ENCODE assay signal across 8 cellular contexts in the genomic region with DNA sequence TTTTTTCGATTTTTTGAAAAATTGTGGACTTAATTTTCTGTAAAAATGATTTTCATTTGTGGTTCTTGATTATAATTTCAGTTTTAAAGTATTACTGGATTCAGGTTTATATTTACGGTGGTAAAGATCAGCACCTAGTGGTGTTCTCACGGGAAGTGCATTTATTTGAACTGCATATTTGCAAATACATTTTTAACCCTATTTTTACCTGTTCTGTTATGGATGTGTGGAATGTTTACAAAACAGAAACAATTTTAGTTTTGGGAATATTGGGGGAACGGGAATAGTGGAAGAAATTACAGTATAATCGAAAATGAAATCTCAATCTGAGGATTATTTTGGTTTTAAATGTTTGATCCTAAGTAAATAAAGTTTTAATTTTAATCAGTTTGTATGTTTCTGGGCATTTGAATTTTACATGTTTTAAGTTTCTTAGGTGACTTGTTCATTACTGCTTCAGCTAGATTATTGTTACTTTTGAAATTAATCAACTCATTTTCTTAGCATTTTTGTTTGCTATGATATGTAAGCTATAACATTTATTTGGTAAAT. TPM values are rescaled to one million over a fixed set of nuclear protein-coding genes. Genes with fewer than 3 reads are reported as not detected.
A peak's percentile ranks its signal among the peaks of the same experiment; 100 is the strongest.
DNase-seq lines count a peak whose midpoint lies in the region; ATAC-seq and TF ChIP-seq lines count a peak whose summit lies in the region.

No MANE protein-coding gene starts in this region.

- CTCF ChIA-PET in Caco-2 (lab: Charles Lee) = interaction anchor here (1.2 to 1.9 kb wide), 9 partner anchors 19 to 199 kb away, joined by 3 to 18 read pairs (median 7); no protein-coding TSS in a partner anchor

- H3K4me1 ChIP-seq in Caco-2 (peaks cover 11% of the 10 kb centered on the region), iPS DF 6.9 (ENCODE audit: control insufficient read depth, insufficient read depth, low read length) (no peaks in the 10 kb centered on the region)

- POLR2A ChIA-PET in Caco-2 (lab: Charles Lee) = interaction anchor here (0.5 to 1.9 kb wide), 14 partner anchors 11 to 405 kb away, joined by 3 to 50 read pairs (median 4); a partner anchor contains a TSS

- no CpG with 5 or more reads among the region's 5 CpGs for WGBS in iPS DF 6.9 (ENCODE audit: insufficient coverage, insufficient read length)

- DNase-seq in Caco-2 = no peak
- peak; percentile 45 for DNase-seq in Jurkat, Clone E6-1 (ENCODE audit: low read depth, low spot score)
- no peak for DNase-seq in activated naive CD4-positive, alpha-beta T cell treated with anti-CD3 and anti-CD28 coated beads, Interleukin-2, amount 50 U/mL, for 72 hours (ENCODE audit: low spot score in 2 of 2)
- no peak for DNase-seq in iPS DF 6.9 (ENCODE audit: low read depth, low spot score)
- DNase-seq in stimulated activated effector memory CD8-positive, alpha-beta T cell treated with anti-CD3 and anti-CD28 coated beads, Interleukin-12 subunit alpha, Interleukin-12 subunit beta, amount 100 ng/mL, for 72 hours (ENCODE audit: low spot score in 2 of 2) = no peak
- no peak for DNase-seq in stimulated activated CD4-positive, alpha-beta T cell treated with anti-CD3 and anti-CD28 coated beads, Interleukin-2, amount 100 ng/mL, for 24 hours
- DNase-seq in cerebellum (ENCODE audit: low spot score) = no peak

- H3K27ac Mint-ChIP-seq in Caco-2 (ENCODE audit: unreplicated experiment) = peak overlapping the region; percentile 69
- peak overlapping the region; percentile 97 to 100 for H3K27ac Mint-ChIP-seq in activated naive CD4-positive, alpha-beta T cell treated with anti-CD3 and anti-CD28 coated beads, Interleukin-2, amount 50 U/mL, for 72 hours
- peak overlapping the region; percentile 94 for H3K27ac Mint-ChIP-seq in stimulated activated effector memory CD8-positive, alpha-beta T cell treated with anti-CD3 and anti-CD28 coated beads, Interleukin-12 subunit alpha, Interleukin-12 subunit beta, amount 100 ng/mL, for 72 hours

- H3K9me3 ChIP-seq in Caco-2 (peaks cover 10% of the 10 kb centered on the region; the same call in 1 of the 2 replicates), iPS DF 6.9 (ENCODE audit: control insufficient read depth, insufficient read depth, low read length) (no peaks in the 10 kb centered on the region)

- no peaks in the 10 kb centered on the region for H3K27me3 ChIP-seq in Caco-2 (replicated peaks; ENCODE audit: control insufficient read depth, insufficient read depth, low read length)
- no peaks in the 10 kb centered on the region for H3K27me3 ChIP-seq in iPS DF 6.9 (ENCODE audit: control insufficient read depth, insufficient read depth, low read length)

- intact Hi-C loops in Caco-2 (cut with micrococcal nuclease; ENCODE audit: unreplicated experiment) = loop anchor here (2.0 to 5.0 kb wide), 4 partner anchors 51 to 146 kb away; no protein-coding TSS in a partner anchor

- peaks cover 25% of the 10 kb centered on the region for H3K36me3 Mint-ChIP-seq in Caco-2 (ENCODE audit: insufficient read depth, unreplicated experiment)
- H3K36me3 Mint-ChIP-seq in activated naive CD4-positive, alpha-beta T cell treated with anti-CD3 and anti-CD28 coated beads, Interleukin-2, amount 50 U/mL, for 72 hours = peaks cover 24 to 42% of the 10 kb centered on the region in 2 donors
- H3K36me3 Mint-ChIP-seq in stimulated activated effector memory CD8-positive, alpha-beta T cell treated with anti-CD3 and anti-CD28 coated beads, Interleukin-12 subunit alpha, Interleukin-12 subunit beta, amount 100 ng/mL, for 72 hours = peaks cover 47% of the 10 kb centered on the region

- no peak overlapping the region for H3K27ac ChIP-seq in iPS DF 6.9 (ENCODE audit: low read length)

- H3K27me3 Mint-ChIP-seq in Caco-2 (ENCODE audit: insufficient read depth, unreplicated experiment) = no peaks in the 10 kb centered on the region

- H3K4me3 Mint-ChIP-seq in Caco-2 (ENCODE audit: unreplicated experiment) = peak overlapping the region; percentile 73
- H3K4me3 Mint-ChIP-seq in stimulated activated effector memory CD8-positive, alpha-beta T cell treated with anti-CD3 and anti-CD28 coated beads, Interleukin-12 subunit alpha, Interleukin-12 subunit beta, amount 100 ng/mL, for 72 hours = peak overlapping the region; percentile 76

- H3K4me3 ChIP-seq in Caco-2 (ENCODE audit: low read depth, low read length) = peak overlapping the region; percentile 76
- H3K4me3 ChIP-seq in Jurkat, Clone E6-1 (ENCODE audit: low read length) = peak overlapping the region; percentile 52
- peak overlapping the region; percentile 82; the same call in 1 of the 2 replicates for H3K4me3 ChIP-seq in iPS DF 6.9 (ENCODE audit: low read length)

- no peaks in the 10 kb centered on the region for H3K36me3 ChIP-seq in Caco-2 (ENCODE audit: control insufficient read depth, insufficient read depth, low read length)
- H3K36me3 ChIP-seq in iPS DF 6.9 (ENCODE audit: control insufficient read depth, insufficient read depth, low read length) = no peaks in the 10 kb centered on the region

- H3K9me3 Mint-ChIP-seq in Caco-2 (ENCODE audit: unreplicated experiment) = peaks cover 15% of the 10 kb centered on the region
- peaks cover 4 to 5% of the 10 kb centered on the region in 2 donors for H3K9me3 Mint-ChIP-seq in activated naive CD4-positive, alpha-beta T cell treated with anti-CD3 and anti-CD28 coated beads, Interleukin-2, amount 50 U/mL, for 72 hours
- H3K9me3 Mint-ChIP-seq in stimulated activated effector memory CD8-positive, alpha-beta T cell treated with anti-CD3 and anti-CD28 coated beads, Interleukin-12 subunit alpha, Interleukin-12 subunit beta, amount 100 ng/mL, for 72 hours = no peaks in the 10 kb centered on the region

- ATAC-seq in activated naive CD4-positive, alpha-beta T cell treated with anti-CD3 and anti-CD28 coated beads, Interleukin-2, amount 50 U/mL, for 72 hours = no peak
- no peak for ATAC-seq in stimulated activated effector memory CD8-positive, alpha-beta T cell treated with anti-CD3 and anti-CD28 coated beads, Interleukin-12 subunit alpha, Interleukin-12 subunit beta, amount 100 ng/mL, for 72 hours
- no peak for ATAC-seq in HG03159 (IDR thresholded peaks at IDR 0.05; ENCODE audit: unreplicated experiment)

- TF ChIP-seq CTCF in Caco-2 (IDR thresholded peaks at IDR 0.05; ENCODE audit: insufficient read depth in 1 of 2, low read depth in 1 of 2, low read length in 1 of 2, severe bottlenecking in 1 of 2, unreplicated experiment in 1 of 2) = peak in 1 of 2 experiments; percentile 10

- peaks cover 22% of the 10 kb centered on the region for H3K4me1 Mint-ChIP-seq in Caco-2 (ENCODE audit: low read depth, unreplicated experiment)
- peaks cover 32% of the 10 kb centered on the region for H3K4me1 Mint-ChIP-seq in stimulated activated effector memory CD8-positive, alpha-beta T cell treated with anti-CD3 and anti-CD28 coated beads, Interleukin-12 subunit alpha, Interleukin-12 subunit beta, amount 100 ng/mL, for 72 hours

- no TSS peak for BruUV-seq in Caco-2 (replicated peaks; lab: Mats Ljungman, UMichigan)

RNA-seq across cellular contexts. Expression of gene ATF7IP, which starts 0.8 kb away (rescaled TPM):
- 98.3 and 107 TPM in 2 replicates for total RNA-seq in Caco-2 (2022)
- 12.8 TPM for polyA plus RNA-seq in Jurkat, Clone E6-1 (2012; ENCODE audit: insufficient read depth, insufficient read length)
- 10 to 100 TPM; 78.1 to 85.5 TPM for total RNA-seq in activated naive CD4-positive, alpha-beta T cell treated with anti-CD3 and anti-CD28 coated beads, Interleukin-2, amount 50 U/mL, for 72 hours
- total RNA-seq in cerebellum = 103 TPM
